ENCODE assay signal across 8 cellular contexts in genomic region chrX:110341189-110342035, GRCh38. TPM values are rescaled to one million over a fixed set of nuclear protein-coding genes. Genes with fewer than 3 reads are reported as not detected.
DNase-seq lines count a peak whose midpoint lies in the region; ATAC-seq and TF ChIP-seq lines count a peak whose summit lies in the region.

No MANE protein-coding gene starts in this region.

- H3K9me3 ChIP-seq in SU-DHL-6 (ENCODE audit: insufficient read depth, low read length): no peaks in the 10 kb centered on the region
- no peaks in the 10 kb centered on the region for H3K9me3 ChIP-seq in smooth muscle cell (replicated peaks; ENCODE audit: low read depth)

- POLR2A ChIA-PET in T-cell (lab: Charles Lee): no interaction called here

- H3K4me3 Mint-ChIP-seq in T-cell: no peak overlapping the region

- no peak overlapping the region for H3K9ac ChIP-seq in SU-DHL-6 (ENCODE audit: low read length)
- H3K9ac ChIP-seq in smooth muscle cell (ENCODE audit: low read depth): peak overlapping the region; percentile 75

- H3K4me1 Mint-ChIP-seq in T-cell: peaks cover 0 to 1% (median 0%) of the 10 kb centered on the region in 3 donors

- no peak for TF ChIP-seq CTCF in SU-DHL-6 (IDR thresholded peaks at IDR 0.05; ENCODE audit: insufficient read depth, low read length, poor library complexity, severe bottlenecking)
- TF ChIP-seq CTCF in smooth muscle cell (IDR thresholded peaks at IDR 0.05; ENCODE audit: borderline replicate concordance, insufficient read depth, poor library complexity, severe bottlenecking): no peak

- peak; percentile 1 for DNase-seq in NK-92 treated with Interleukin-12 subunit alpha and Interleukin-12 subunit beta, amount 100 ng/mL, for 24 hours (lab: John Stamatoyannopoulos, UW)
- DNase-seq in NK-92 (lab: John Stamatoyannopoulos, UW; ENCODE audit: unreplicated experiment) (no peak), smooth muscle cell (lab: John Stamatoyannopoulos, UW; ENCODE audit: unreplicated experiment) (no peak), T-cell (no peak), mesenteric fat pad (ENCODE audit: low spot score) (no peak)
- no peak for DNase-seq in stimulated activated CD4-positive, alpha-beta T cell treated with anti-CD3 and anti-CD28 coated beads, Interleukin-2, amount 100 ng/mL, for 48 hours

- H3K36me3 ChIP-seq in SU-DHL-6 (ENCODE audit: low read length) (no peaks in the 10 kb centered on the region), smooth muscle cell (ENCODE audit: low read depth) (no peaks in the 10 kb centered on the region)

- H3K27me3 Mint-ChIP-seq in T-cell: peaks cover 2 to 8% of the 10 kb centered on the region in 2 donors

- ATAC-seq in HG02981 (IDR thresholded peaks at IDR 0.05; ENCODE audit: unreplicated experiment) (peak; percentile 84), T-cell (replicated peaks in 1 of 4) (no peak)

- no peak overlapping the region for H3K27ac Mint-ChIP-seq in T-cell

- WGBS in smooth muscle cell (ENCODE audit: low lambda C conversion rate): 52% methylated on average over 11 of the region's 11 CpGs

- H3K27ac ChIP-seq in SU-DHL-6 (ENCODE audit: low read depth, low read length): no peak overlapping the region
- peak overlapping the region; percentile 93 for H3K27ac ChIP-seq in smooth muscle cell (ENCODE audit: low read depth)

- H4K20me1 ChIP-seq in SU-DHL-6 (ENCODE audit: low read depth, low read length) (no peaks in the 10 kb centered on the region), smooth muscle cell (ENCODE audit: low read depth) (no peaks in the 10 kb centered on the region)

- H3K4me3 ChIP-seq in SU-DHL-6 (ENCODE audit: insufficient read depth, low read length, poor library complexity, severe bottlenecking) (no peak overlapping the region), smooth muscle cell (no peak overlapping the region)

- no peaks in the 10 kb centered on the region for H3K4me1 ChIP-seq in smooth muscle cell (ENCODE audit: low read depth)

- CTCF ChIA-PET in T-cell (lab: Charles Lee): interaction anchor here in 1 of 2 donors (0.6 kb wide), 1 partner anchor 131 kb away, joined by 5 read pairs; no protein-coding TSS in a partner anchor

- H2AFZ ChIP-seq in SU-DHL-6 (ENCODE audit: low read depth, low read length, severe bottlenecking): no peak overlapping the region
- H2AFZ ChIP-seq in smooth muscle cell (ENCODE audit: low read depth): no peak overlapping the region

- no peaks in the 10 kb centered on the region for H3F3A ChIP-seq in SU-DHL-6 (ENCODE audit: insufficient read depth)
- no peaks in the 10 kb centered on the region for H3F3A ChIP-seq in smooth muscle cell (ENCODE audit: low read depth)

- no peaks in the 10 kb centered on the region for H3K9me3 Mint-ChIP-seq in T-cell

- H3K4me2 ChIP-seq in SU-DHL-6 (ENCODE audit: low read depth, low read length, poor library complexity, severe bottlenecking) (peak overlapping the region; percentile 13), smooth muscle cell (peak overlapping the region; percentile 45)

- no peaks in the 10 kb centered on the region for H3K79me2 ChIP-seq in SU-DHL-6 (ENCODE audit: insufficient read depth, low read length)
- no peaks in the 10 kb centered on the region for H3K79me2 ChIP-seq in smooth muscle cell (ENCODE audit: low read depth)

- no peaks in the 10 kb centered on the region for H3K36me3 Mint-ChIP-seq in T-cell

- H3K9me2 ChIP-seq in SU-DHL-6 (replicated peaks; ENCODE audit: insufficient read depth, low read length): no peaks in the 10 kb centered on the region

- H3K27me3 ChIP-seq in SU-DHL-6 (ENCODE audit: low read length) (no peaks in the 10 kb centered on the region), smooth muscle cell (ENCODE audit: low read depth) (no peaks in the 10 kb centered on the region)

RNA-seq across cellular contexts. Expression of gene RTL9, which starts 17.2 kb away (rescaled TPM):
- total RNA-seq in smooth muscle cell (0.18 and 0.49 TPM in 2 replicates), T-cell (not detected), mesenteric fat pad (0.22 TPM)
- polyA plus RNA-seq in smooth muscle cell: 0.21 TPM in 1 of 2 replicates, not detected in the other

RNA-seq across cellular contexts. Expression of gene AMMECR1, which starts 23.5 kb away (rescaled TPM):
- 19.6 and 20.9 TPM in 2 replicates for total RNA-seq in smooth muscle cell
- 5.5 and 11.2 TPM in 2 replicates for polyA plus RNA-seq in smooth muscle cell
- 10 to 100 TPM; 11.7 to 17.4 (median 12.6) TPM for total RNA-seq in T-cell
- 4.5 TPM for total RNA-seq in mesenteric fat pad
